15 cellular contexts compared by ENCODE assay signal in the genomic region with DNA sequence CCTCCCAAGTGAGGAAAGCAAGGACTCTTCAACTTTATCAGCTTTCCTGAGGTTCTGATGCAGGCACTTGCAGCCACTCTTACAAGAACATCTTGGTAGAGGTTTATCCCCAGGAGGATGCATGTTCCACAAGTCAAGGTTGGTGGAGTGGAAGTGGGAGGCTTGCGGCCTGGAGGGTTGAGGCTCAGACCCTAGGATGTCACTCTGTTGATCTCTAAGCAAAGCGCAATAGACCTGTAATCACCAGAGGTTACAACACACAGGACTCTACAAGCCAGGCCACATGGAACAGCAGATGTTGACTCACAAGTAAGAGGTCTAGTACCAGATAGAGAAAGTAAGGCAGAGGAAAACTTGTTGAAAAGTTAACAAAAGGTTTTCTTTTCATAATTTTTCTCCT. TPM values are rescaled to one million over a fixed set of nuclear protein-coding genes. Genes with fewer than 3 reads are reported as not detected.
DNase-seq lines count a peak whose midpoint lies in the region; ATAC-seq and TF ChIP-seq lines count a peak whose summit lies in the region.
"Had no signal": no experiment of that assay in that cellular context is flagged by ENCODE, and none has a peak within 500 bp of the region (broad histone marks: within the 10 kb centered on the region; RNA-seq: fewer than 3 reads in every experiment).

No MANE protein-coding gene starts in this region.

- no peak overlapping the region for H3K4me3 Mint-ChIP-seq in glutamatergic neuron (ENCODE audit: unreplicated experiment)
- peak overlapping the region in 1 of 7 donors; percentile 23 for H3K4me3 Mint-ChIP-seq in CD8-positive, alpha-beta memory T cell
- H3K4me3 Mint-ChIP-seq: activated CD4-positive, alpha-beta T cell treated with anti-CD3 and anti-CD28 coated beads, Interleukin-2, amount 10 ng/mL, durations not matched to agents 24 days and 14 days; immature natural killer cell had no signal

- CTCF ChIA-PET in Panc1 (lab: Charles Lee), result no interaction called here
- CTCF ChIA-PET in CD8-positive, alpha-beta memory T cell (lab: Charles Lee), result no interaction called here

- peak overlapping the region; percentile 29; the same call in 1 of the 2 replicates for H3K27ac ChIP-seq in Panc1 (ENCODE audit: low read length)
- H3K27ac ChIP-seq in CD8-positive, alpha-beta memory T cell (ENCODE audit: low read depth, low read length), result no peak overlapping the region
- H3K27ac ChIP-seq: pancreas, upper lobe of right lung had no signal

- no peaks in the 10 kb centered on the region for H3K36me3 Mint-ChIP-seq in activated naive CD4-positive, alpha-beta T cell treated with anti-CD3 and anti-CD28 coated beads, Interleukin-2, amount 50 U/mL, for 72 hours
- no peaks in the 10 kb centered on the region for H3K36me3 Mint-ChIP-seq in glutamatergic neuron (ENCODE audit: unreplicated experiment)
- H3K36me3 Mint-ChIP-seq in CD8-positive, alpha-beta memory T cell, result no peaks in the 10 kb centered on the region
- H3K36me3 Mint-ChIP-seq: immature natural killer cell had no signal

- H3K4me1 ChIP-seq in Panc1 (ENCODE audit: control insufficient read depth, insufficient read depth, low read length), result peaks cover 15% of the 10 kb centered on the region
- no peaks in the 10 kb centered on the region for H3K4me1 ChIP-seq in CD8-positive, alpha-beta memory T cell (ENCODE audit: insufficient read depth, low read length)

- intact Hi-C loops in Panc1 (cut with micrococcal nuclease; ENCODE audit: unreplicated experiment), result loop anchor here (5.0 kb wide), 1 partner anchor 128 kb away; no protein-coding TSS in a partner anchor

- no peaks in the 10 kb centered on the region for H3K27me3 ChIP-seq in Panc1 (ENCODE audit: control insufficient read depth, insufficient read depth, low read length)
- H3K27me3 ChIP-seq in CD8-positive, alpha-beta memory T cell (ENCODE audit: insufficient read depth, low read length, poor library complexity, severe bottlenecking), result no peaks in the 10 kb centered on the region
- H3K27me3 ChIP-seq: pancreas, upper lobe of right lung had no signal

- no peaks in the 10 kb centered on the region for H3K27me3 Mint-ChIP-seq in glutamatergic neuron (ENCODE audit: unreplicated experiment)
- H3K27me3 Mint-ChIP-seq in CD8-positive, alpha-beta memory T cell, result peaks cover 0 to 5% of the 10 kb centered on the region in 2 donors

- TF ChIP-seq CTCF in Panc1 (IDR thresholded peaks at IDR 0.05) (no peak), fibroblast of mammary gland (conservative IDR thresholded peaks at IDR 0.05; ENCODE audit: control insufficient read depth, insufficient read depth, low read depth, low read length) (no peak), glutamatergic neuron (IDR thresholded peaks at IDR 0.05; ENCODE audit: partially characterized antibody, unreplicated experiment) (no peak)

- no peak for DNase-seq in activated naive CD4-positive, alpha-beta T cell treated with anti-CD3 and anti-CD28 coated beads, Interleukin-2, amount 50 U/mL, for 72 hours (ENCODE audit: low spot score in 2 of 2)
- no peak for DNase-seq in activated naive CD4-positive, alpha-beta T cell (lab: John Stamatoyannopoulos, UW)
- no peak for DNase-seq in Panc1 (ENCODE audit: low read depth, low spot score)
- DNase-seq in fibroblast of mammary gland (ENCODE audit: low read depth), result peak; percentile 76
- DNase-seq in glutamatergic neuron, result no peak
- no peak for DNase-seq in NCI-H2196 (lab: John Stamatoyannopoulos, UW; ENCODE audit: unreplicated experiment)
- no peak for DNase-seq in CD8-positive, alpha-beta memory T cell
- DNase-seq: DMS79, immature natural killer cell, midbrain, NCI-H1930, pancreas, upper lobe of right lung had no signal

- POLR2A ChIA-PET in Panc1 (lab: Charles Lee), result no interaction called here
- POLR2A ChIA-PET in CD8-positive, alpha-beta memory T cell (lab: Charles Lee), result no interaction called here

- H3K36me3 ChIP-seq in Panc1 (ENCODE audit: control insufficient read depth, insufficient read depth, low read length), result no peaks in the 10 kb centered on the region
- H3K36me3 ChIP-seq in CD8-positive, alpha-beta memory T cell (ENCODE audit: insufficient read depth, low read length), result no peaks in the 10 kb centered on the region
- H3K36me3 ChIP-seq: pancreas, upper lobe of right lung had no signal

- H3K27ac Mint-ChIP-seq in activated naive CD4-positive, alpha-beta T cell treated with anti-CD3 and anti-CD28 coated beads, Interleukin-2, amount 50 U/mL, for 72 hours, result no peak overlapping the region
- H3K27ac Mint-ChIP-seq in glutamatergic neuron (ENCODE audit: unreplicated experiment), result no peak overlapping the region
- no peak overlapping the region for H3K27ac Mint-ChIP-seq in CD8-positive, alpha-beta memory T cell
- H3K27ac Mint-ChIP-seq: activated CD4-positive, alpha-beta T cell treated with anti-CD3 and anti-CD28 coated beads, Interleukin-2, amount 10 ng/mL, durations not matched to agents 24 days and 14 days; immature natural killer cell had no signal

- peaks cover 0 to 7% of the 10 kb centered on the region in 2 donors for H3K9me3 Mint-ChIP-seq in activated naive CD4-positive, alpha-beta T cell treated with anti-CD3 and anti-CD28 coated beads, Interleukin-2, amount 50 U/mL, for 72 hours
- no peaks in the 10 kb centered on the region for H3K9me3 Mint-ChIP-seq in glutamatergic neuron (ENCODE audit: unreplicated experiment)
- H3K9me3 Mint-ChIP-seq in CD8-positive, alpha-beta memory T cell, result no peaks in the 10 kb centered on the region
- H3K9me3 Mint-ChIP-seq: activated CD4-positive, alpha-beta T cell treated with anti-CD3 and anti-CD28 coated beads, Interleukin-2, amount 10 ng/mL, durations not matched to agents 24 days and 14 days; immature natural killer cell had no signal

- in situ Hi-C loops in Panc1 (cut with HindIII; ENCODE audit: low pct_unique_long_range_greater_than_20kb, low sequenced_read_pairs), result no loop called here

- peak; percentile 50 to 63 for ATAC-seq in activated naive CD4-positive, alpha-beta T cell treated with anti-CD3 and anti-CD28 coated beads, Interleukin-2, amount 50 U/mL, for 72 hours
- ATAC-seq in Panc1 (peak; percentile 36; the same call in 1 of the 2 replicates), HG02870 (IDR thresholded peaks at IDR 0.05; ENCODE audit: unreplicated experiment) (no peak)
- ATAC-seq: upper lobe of right lung had no signal

- BruUV-seq in Panc1 (replicated peaks; lab: Mats Ljungman, UMichigan), result no TSS peak

- no peaks in the 10 kb centered on the region for H3K9me3 ChIP-seq in Panc1 (ENCODE audit: control insufficient read depth, insufficient read depth, low read depth, low read length)
- H3K9me3 ChIP-seq in CD8-positive, alpha-beta memory T cell (ENCODE audit: low read length), result no peaks in the 10 kb centered on the region
- H3K9me3 ChIP-seq: pancreas, upper lobe of right lung had no signal

- H3K4me3 ChIP-seq in Panc1 (ENCODE audit: low read depth in 2 of 2, low read length in 2 of 2), result no peak overlapping the region
- H3K4me3 ChIP-seq in fibroblast of mammary gland (ENCODE audit: control insufficient read depth, low read depth, low read length), result no peak overlapping the region
- no peak overlapping the region for H3K4me3 ChIP-seq in CD8-positive, alpha-beta memory T cell (ENCODE audit: low read length)
- H3K4me3 ChIP-seq: pancreas, upper lobe of right lung had no signal

- H3K4me1 Mint-ChIP-seq in glutamatergic neuron (ENCODE audit: low read depth, unreplicated experiment), result peaks cover 3% of the 10 kb centered on the region
- H3K4me1 Mint-ChIP-seq in CD8-positive, alpha-beta memory T cell, result peaks cover 3 to 9% (median 5%) of the 10 kb centered on the region in 3 donors

RNA-seq across cellular contexts. Expression of a gene that starts 47.9 kb away (rescaled TPM):
- 10 to 100 TPM; 12.5 to 23.5 TPM for total RNA-seq in activated naive CD4-positive, alpha-beta T cell treated with anti-CD3 and anti-CD28 coated beads, Interleukin-2, amount 50 U/mL, for 72 hours
- total RNA-seq in Panc1 (2021; ENCODE audit: unreplicated experiment) (46.0 TPM), glutamatergic neuron (ENCODE audit: unreplicated experiment) (16.0 TPM)
- 21.3 TPM for polyA plus RNA-seq in Panc1 (2012; ENCODE audit: insufficient read length)
- total RNA-seq in CD8-positive, alpha-beta memory T cell, result 10 to 100 TPM; 20.4 to 23.2 TPM
- 13.1 TPM for polyA plus RNA-seq in CD8-positive, alpha-beta memory T cell
